ENCODE assay signal across 9 cellular contexts in the genomic region with DNA sequence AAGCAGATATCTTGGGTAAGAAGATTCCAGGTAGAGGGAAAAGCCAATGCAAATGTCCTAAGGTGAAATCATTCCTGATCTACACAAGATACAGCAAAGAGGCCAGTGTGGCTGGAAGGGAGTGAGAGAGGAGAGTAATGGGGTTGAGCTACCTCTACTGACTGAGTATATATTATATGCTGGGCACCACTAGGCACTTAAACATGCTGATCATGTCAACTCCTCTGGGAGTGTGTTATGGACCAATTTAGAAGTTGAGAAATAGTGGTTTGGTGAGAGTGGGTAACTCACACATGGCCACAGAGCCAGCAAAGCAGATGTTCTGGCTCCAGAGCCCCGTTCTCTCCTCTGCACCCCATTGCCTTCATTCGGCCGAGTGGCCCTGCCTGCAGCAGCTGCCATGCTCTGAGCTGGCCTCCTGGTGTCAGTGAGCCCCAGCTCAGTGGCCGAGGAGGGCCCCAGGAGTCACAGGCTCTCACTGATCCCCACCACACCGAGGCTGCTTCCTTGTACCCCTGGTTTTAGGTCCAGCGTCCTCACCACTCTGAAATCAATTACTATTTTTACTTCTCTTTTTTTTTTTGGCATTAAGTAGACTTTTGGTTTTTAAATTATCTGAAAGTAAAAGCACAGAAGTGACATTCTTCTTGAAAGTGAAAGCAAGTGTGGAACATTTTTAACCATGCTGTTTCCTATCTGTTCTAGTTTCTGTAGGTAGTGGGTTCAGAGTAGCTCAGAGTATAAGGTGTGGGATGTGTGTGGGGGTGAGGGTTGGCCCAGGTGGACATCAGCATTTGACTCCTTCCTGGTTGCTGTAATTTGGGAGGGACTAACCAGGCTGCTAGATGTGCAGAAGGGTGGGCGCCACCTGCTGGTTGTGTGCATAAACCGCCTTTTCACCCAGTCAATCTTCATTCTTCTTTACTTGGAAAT. TPM values are rescaled to one million over a fixed set of nuclear protein-coding genes. Genes with fewer than 3 reads are reported as not detected.
DNase-seq lines count a peak whose midpoint lies in the region; ATAC-seq, FAIRE-seq and TF ChIP-seq lines count a peak whose summit lies in the region.
"Had no signal": no experiment of that assay in that cellular context is flagged by ENCODE, and none has a peak within 500 bp of the region (broad histone marks: within the 10 kb centered on the region; RNA-seq: fewer than 3 reads in every experiment).

No MANE protein-coding gene starts in this region.

- peaks cover 2% of the 10 kb centered on the region for H3K27me3 Mint-ChIP-seq in activated CD8-positive, alpha-beta T cell treated with anti-CD3 and anti-CD28 coated beads, Interleukin-2, amount 10 ng/mL, durations not matched to agents 7 days and 5 days (ENCODE audit: low read depth)
- H3K27me3 Mint-ChIP-seq in neural crest cell (ENCODE audit: low read depth): no peaks in the 10 kb centered on the region
- H3K27me3 Mint-ChIP-seq in stimulated activated naive CD8-positive, alpha-beta T cell treated with anti-CD3 and anti-CD28 coated beads, Interleukin-15, Interleukin-2, amounts not matched to agents 100 ng/mL and 50 ng/mL, for 24 hours: no peaks in the 10 kb centered on the region

- no peaks in the 10 kb centered on the region for H3K36me3 ChIP-seq in endothelial cell of umbilical vein (ENCODE audit: control insufficient read depth in 2 of 2, extremely low read depth in 1 of 2, insufficient read depth in 2 of 2, low read length in 2 of 2)

- dilution Hi-C loops in endothelial cell of umbilical vein (cut with MboI; ENCODE audit: extremely low pct_ligation_motif_present, low sequenced_read_pairs): no loop called here

- CTCF ChIA-PET in activated CD8-positive, alpha-beta T cell treated with anti-CD3 and anti-CD28 coated beads, Interleukin-2, amount 10 ng/mL, durations not matched to agents 7 days and 5 days (lab: Charles Lee): interaction anchor here (1.0 to 4.0 kb wide), 29 partner anchors 10 to 739 kb away, joined by 3 to 191 read pairs (median 8); partner anchors contain the start of gene RIIAD1
- CTCF ChIA-PET in endothelial cell of umbilical vein (lab: Charles Lee): interaction anchor here (0.7 to 3.5 kb wide), 29 partner anchors 8 to 443 kb away, joined by 3 to 296 read pairs (median 15); no protein-coding TSS in a partner anchor

- DNase-seq in AML-193 (lab: John Stamatoyannopoulos, UW) (peak; percentile 71 to 80), NCI-H446 treated with DMSO at 0.1 percent for 48 hours (lab: John Stamatoyannopoulos, UW) (peak; percentile 20), endothelial cell of umbilical vein (ENCODE audit: low read depth, low spot score) (peak; percentile 63), neural crest cell (ENCODE audit: low read depth, low spot score) (no peak)
- peak; percentile 82 for DNase-seq in activated CD8-positive, alpha-beta T cell treated with anti-CD3 and anti-CD28 coated beads, Interleukin-2, amount 10 ng/mL, durations not matched to agents 7 days and 5 days

- H3K4me2 ChIP-seq in endothelial cell of umbilical vein (ENCODE audit: insufficient read depth, low read length): peak overlapping the region; percentile 17

- H3K9me3 Mint-ChIP-seq in activated CD8-positive, alpha-beta T cell treated with anti-CD3 and anti-CD28 coated beads, Interleukin-2, amount 10 ng/mL, durations not matched to agents 7 days and 5 days (ENCODE audit: insufficient read depth): no peaks in the 10 kb centered on the region
- H3K9me3 Mint-ChIP-seq in neural crest cell: peaks cover 15% of the 10 kb centered on the region
- H3K9me3 Mint-ChIP-seq in stimulated activated naive CD8-positive, alpha-beta T cell treated with anti-CD3 and anti-CD28 coated beads, Interleukin-15, Interleukin-2, amounts not matched to agents 100 ng/mL and 50 ng/mL, for 24 hours: no peaks in the 10 kb centered on the region

- no peak overlapping the region for H3K27ac ChIP-seq in endothelial cell of umbilical vein (ENCODE audit: insufficient read depth, low read depth, low read length)

- H3K9me3 ChIP-seq in endothelial cell of umbilical vein (replicated peaks; ENCODE audit: control insufficient read depth, insufficient read depth, low read length): no peaks in the 10 kb centered on the region

- POLR2A ChIA-PET in activated CD8-positive, alpha-beta T cell treated with anti-CD3 and anti-CD28 coated beads, Interleukin-2, amount 10 ng/mL, durations not matched to agents 7 days and 5 days (lab: Charles Lee): interaction anchor here (1.1 kb wide), 1 partner anchor 425 kb away, joined by 3 read pairs; no protein-coding TSS in a partner anchor
- POLR2A ChIA-PET in endothelial cell of umbilical vein (lab: Charles Lee): interaction anchor here (0.7 kb wide), 1 partner anchor 423 kb away, joined by 5 read pairs; the partner anchor contains the start of gene S100A11

- TF ChIP-seq POLR2A in endothelial cell of umbilical vein (IDR thresholded peaks at IDR 0.05; ENCODE audit: low read depth, low read length): no peak

- peaks cover 32% of the 10 kb centered on the region for H3K4me1 Mint-ChIP-seq in activated CD8-positive, alpha-beta T cell treated with anti-CD3 and anti-CD28 coated beads, Interleukin-2, amount 10 ng/mL, durations not matched to agents 7 days and 5 days (ENCODE audit: low read depth)
- no peaks in the 10 kb centered on the region for H3K4me1 Mint-ChIP-seq in neural crest cell
- peaks cover 33% of the 10 kb centered on the region for H3K4me1 Mint-ChIP-seq in stimulated activated naive CD8-positive, alpha-beta T cell treated with anti-CD3 and anti-CD28 coated beads, Interleukin-15, Interleukin-2, amounts not matched to agents 100 ng/mL and 50 ng/mL, for 24 hours (ENCODE audit: low read depth)

- no peaks in the 10 kb centered on the region for H4K20me1 ChIP-seq in endothelial cell of umbilical vein (replicated peaks; ENCODE audit: control insufficient read depth, extremely low read depth, insufficient read depth, low read length)

- no peaks in the 10 kb centered on the region for H3K79me2 ChIP-seq in endothelial cell of umbilical vein (ENCODE audit: control insufficient read depth, insufficient read depth, low read length)

- intact Hi-C loops in endothelial cell of umbilical vein (cut with micrococcal nuclease): loop anchor here (2.0 to 5.0 kb wide), 2 partner anchors 19 to 63 kb away; no protein-coding TSS in a partner anchor

- no peak overlapping the region for H3K9ac ChIP-seq in endothelial cell of umbilical vein (replicated peaks; ENCODE audit: extremely low read depth, insufficient read depth, low read length)

- no peak overlapping the region for H3K4me3 ChIP-seq in endothelial cell of umbilical vein (replicated peaks in 1 of 3; ENCODE audit: insufficient read depth in 1 of 3, low read depth in 1 of 3, low read length in 3 of 3)

- peak overlapping the region; percentile 84 for H3K27ac Mint-ChIP-seq in activated CD8-positive, alpha-beta T cell treated with anti-CD3 and anti-CD28 coated beads, Interleukin-2, amount 10 ng/mL, durations not matched to agents 7 days and 5 days
- no peak overlapping the region for H3K27ac Mint-ChIP-seq in neural crest cell (ENCODE audit: unreplicated experiment)
- peak overlapping the region; percentile 83 for H3K27ac Mint-ChIP-seq in stimulated activated naive CD8-positive, alpha-beta T cell treated with anti-CD3 and anti-CD28 coated beads, Interleukin-15, Interleukin-2, amounts not matched to agents 100 ng/mL and 50 ng/mL, for 24 hours

- no TSS peak for BruUV-seq in endothelial cell of umbilical vein (replicated peaks; lab: Mats Ljungman, UMichigan)

- FAIRE-seq in endothelial cell of umbilical vein (lab: Jason Lieb, UNC): peak; percentile 70
- FAIRE-seq: colon had no signal

- H2AFZ ChIP-seq in endothelial cell of umbilical vein (ENCODE audit: low read depth, low read length): peak overlapping the region; percentile 17

- TF ChIP-seq CTCF in endothelial cell of umbilical vein (IDR thresholded peaks at IDR 0.05; ENCODE audit: extremely low read depth in 1 of 2, insufficient read depth in 1 of 2, low read depth in 1 of 2, low read length in 2 of 2) (peak; percentile 88 to 91), neural crest cell (conservative IDR thresholded peaks at IDR 0.05) (peak; percentile 57)

- no peaks in the 10 kb centered on the region for H3K4me1 ChIP-seq in endothelial cell of umbilical vein (ENCODE audit: control insufficient read depth, extremely low read depth, insufficient read depth, low read length)

- H3K4me3 Mint-ChIP-seq in activated CD8-positive, alpha-beta T cell treated with anti-CD3 and anti-CD28 coated beads, Interleukin-2, amount 10 ng/mL, durations not matched to agents 7 days and 5 days: peak overlapping the region; percentile 19
- H3K4me3 Mint-ChIP-seq in neural crest cell: no peak overlapping the region
- H3K4me3 Mint-ChIP-seq in stimulated activated naive CD8-positive, alpha-beta T cell treated with anti-CD3 and anti-CD28 coated beads, Interleukin-15, Interleukin-2, amounts not matched to agents 100 ng/mL and 50 ng/mL, for 24 hours: peak overlapping the region; percentile 68

- no peaks in the 10 kb centered on the region for H3K9me1 ChIP-seq in endothelial cell of umbilical vein (replicated peaks; ENCODE audit: control insufficient read depth, extremely low read depth, insufficient read depth, low read length)

- H3K27me3 ChIP-seq in endothelial cell of umbilical vein (ENCODE audit: control insufficient read depth in 2 of 2, insufficient read depth in 2 of 2, low read length in 2 of 2): peaks cover 0 to 4% of the 10 kb centered on the region in 2 experiments

- H3K36me3 Mint-ChIP-seq in activated CD8-positive, alpha-beta T cell treated with anti-CD3 and anti-CD28 coated beads, Interleukin-2, amount 10 ng/mL, durations not matched to agents 7 days and 5 days (ENCODE audit: low read depth): no peaks in the 10 kb centered on the region
- no peaks in the 10 kb centered on the region for H3K36me3 Mint-ChIP-seq in neural crest cell (ENCODE audit: low read depth)
- H3K36me3 Mint-ChIP-seq in stimulated activated naive CD8-positive, alpha-beta T cell treated with anti-CD3 and anti-CD28 coated beads, Interleukin-15, Interleukin-2, amounts not matched to agents 100 ng/mL and 50 ng/mL, for 24 hours (ENCODE audit: low read depth): no peaks in the 10 kb centered on the region

- peak; percentile 91 for ATAC-seq in GM18502 (IDR thresholded peaks at IDR 0.05; ENCODE audit: poor library complexity, unreplicated experiment)
- peak; percentile 92 for ATAC-seq in HG02943 (IDR thresholded peaks at IDR 0.05; ENCODE audit: low read depth, unreplicated experiment)
- peak; percentile 93 for ATAC-seq in activated CD8-positive, alpha-beta T cell treated with anti-CD3 and anti-CD28 coated beads, Interleukin-2, amount 10 ng/mL, durations not matched to agents 7 days and 5 days

RNA-seq across cellular contexts. Expression of gene CRNN, which starts 45.8 kb away (rescaled TPM):
- total RNA-seq in activated CD8-positive, alpha-beta T cell treated with anti-CD3 and anti-CD28 coated beads, Interleukin-2, amount 10 ng/mL, durations not matched to agents 7 days and 5 days: not detected
- total RNA-seq in endothelial cell of umbilical vein (not detected in 2 replicates), neural crest cell (not detected in 2 replicates)
- polyA plus RNA-seq in endothelial cell of umbilical vein: not detected in 2 replicates
- polyA plus RNA-seq in endothelial cell of umbilical vein (2011; cell fraction: cytosol; rRNA removed): not detected in 2 replicates
- not detected in 2 replicates for polyA plus RNA-seq in endothelial cell of umbilical vein (2011; cell fraction: nucleus; rRNA removed)
- polyA plus RNA-seq in endothelial cell of umbilical vein (2012): not detected in 2 replicates
- not detected in 2 replicates for polyA minus RNA-seq in endothelial cell of umbilical vein
- polyA minus RNA-seq in endothelial cell of umbilical vein (2011; cell fraction: cytosol; rRNA and poly(A)+ RNA removed): not detected
- not detected in 2 replicates for polyA minus RNA-seq in endothelial cell of umbilical vein (2011; cell fraction: nucleus; rRNA and poly(A)+ RNA removed)

RNA-seq across cellular contexts. Expression of gene LCE5A, which starts 50.7 kb away (rescaled TPM):
- total RNA-seq in activated CD8-positive, alpha-beta T cell treated with anti-CD3 and anti-CD28 coated beads, Interleukin-2, amount 10 ng/mL, durations not matched to agents 7 days and 5 days: not detected
- not detected in 2 replicates for total RNA-seq in endothelial cell of umbilical vein
- not detected in 2 replicates for polyA plus RNA-seq in endothelial cell of umbilical vein
- not detected in 2 replicates for polyA plus RNA-seq in endothelial cell of umbilical vein (2011; cell fraction: cytosol; rRNA removed)
- not detected in 2 replicates for polyA plus RNA-seq in endothelial cell of umbilical vein (2011; cell fraction: nucleus; rRNA removed)
- polyA plus RNA-seq in endothelial cell of umbilical vein (2012): not detected in 2 replicates
- not detected in 2 replicates for polyA minus RNA-seq in endothelial cell of umbilical vein
- not detected for polyA minus RNA-seq in endothelial cell of umbilical vein (2011; cell fraction: cytosol; rRNA and poly(A)+ RNA removed)
- polyA minus RNA-seq in endothelial cell of umbilical vein (2011; cell fraction: nucleus; rRNA and poly(A)+ RNA removed): not detected in 2 replicates
- total RNA-seq in neural crest cell: not detected in 2 replicates

RNA-seq across cellular contexts. Expression of gene CRCT1, which starts 54.4 kb away (rescaled TPM):
- total RNA-seq in activated CD8-positive, alpha-beta T cell treated with anti-CD3 and anti-CD28 coated beads, Interleukin-2, amount 10 ng/mL, durations not matched to agents 7 days and 5 days: not detected
- total RNA-seq in endothelial cell of umbilical vein (not detected in 2 replicates), neural crest cell (not detected in 2 replicates)
- not detected in 2 replicates for polyA plus RNA-seq in endothelial cell of umbilical vein
- not detected in 2 replicates for polyA plus RNA-seq in endothelial cell of umbilical vein (2011; cell fraction: cytosol; rRNA removed)
- polyA plus RNA-seq in endothelial cell of umbilical vein (2011; cell fraction: nucleus; rRNA removed): not detected in 2 replicates
- polyA plus RNA-seq in endothelial cell of umbilical vein (2012): not detected in 2 replicates
- polyA minus RNA-seq in endothelial cell of umbilical vein: not detected in 2 replicates
- not detected for polyA minus RNA-seq in endothelial cell of umbilical vein (2011; cell fraction: cytosol; rRNA and poly(A)+ RNA removed)
- not detected in 2 replicates for polyA minus RNA-seq in endothelial cell of umbilical vein (2011; cell fraction: nucleus; rRNA and poly(A)+ RNA removed)
